Comparison of ENCODE assay signal across 1 cellular context in the genomic region with DNA sequence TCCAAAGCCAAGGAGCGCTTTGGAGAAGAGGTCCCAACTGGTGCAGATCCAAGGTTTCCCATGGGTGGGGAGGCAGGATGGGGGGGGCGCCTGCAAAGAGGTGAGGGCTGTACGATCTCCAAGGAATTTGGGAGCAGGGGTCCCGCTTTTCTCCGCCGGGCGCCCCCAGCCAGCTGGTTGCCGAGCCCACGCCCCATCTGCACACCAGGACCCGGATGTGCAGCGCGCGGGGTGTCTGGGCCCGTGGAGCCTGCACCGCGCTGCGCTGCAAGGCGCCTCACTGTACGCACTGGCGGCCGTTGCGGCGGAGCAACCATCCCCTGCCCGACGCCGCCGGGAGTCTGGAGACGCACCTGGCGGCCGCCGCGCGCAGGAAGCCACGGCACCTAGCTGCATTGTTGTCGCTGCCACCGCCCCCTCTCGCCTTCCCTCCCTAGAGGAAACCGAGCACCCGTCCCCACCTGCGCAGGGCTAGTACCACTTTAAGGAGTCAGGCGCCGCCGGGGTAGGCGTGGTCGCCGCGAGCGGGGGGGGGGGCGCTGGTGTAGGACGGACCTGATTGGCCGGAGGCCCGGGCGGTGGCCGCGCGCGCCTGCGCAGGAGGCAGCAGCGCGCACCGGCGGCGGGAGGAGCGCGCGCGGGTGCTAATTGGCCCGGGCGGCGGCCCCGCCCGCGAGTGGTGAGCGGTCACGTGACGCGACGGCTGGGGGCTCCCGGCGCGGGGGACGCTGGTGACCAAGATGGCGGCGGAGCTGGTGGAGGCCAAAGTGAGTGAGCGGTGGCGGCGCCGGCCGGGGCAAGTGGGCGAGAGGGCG.
TF ChIP-seq lines count a peak whose summit lies in the region.

A gene with protein sequence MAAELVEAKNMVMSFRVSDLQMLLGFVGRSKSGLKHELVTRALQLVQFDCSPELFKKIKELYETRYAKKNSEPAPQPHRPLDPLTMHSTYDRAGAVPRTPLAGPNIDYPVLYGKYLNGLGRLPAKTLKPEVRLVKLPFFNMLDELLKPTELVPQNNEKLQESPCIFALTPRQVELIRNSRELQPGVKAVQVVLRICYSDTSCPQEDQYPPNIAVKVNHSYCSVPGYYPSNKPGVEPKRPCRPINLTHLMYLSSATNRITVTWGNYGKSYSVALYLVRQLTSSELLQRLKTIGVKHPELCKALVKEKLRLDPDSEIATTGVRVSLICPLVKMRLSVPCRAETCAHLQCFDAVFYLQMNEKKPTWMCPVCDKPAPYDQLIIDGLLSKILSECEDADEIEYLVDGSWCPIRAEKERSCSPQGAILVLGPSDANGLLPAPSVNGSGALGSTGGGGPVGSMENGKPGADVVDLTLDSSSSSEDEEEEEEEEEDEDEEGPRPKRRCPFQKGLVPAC (plus strand): TSS at position 716 of the 815 bp plus-strand sequence. CDS start 25 bp downstream, at position 741.

TF ChIP-seq in IMR-90, 13 proteins besides CTCF, POLR2A, EP300 and RAD21 (continued from another document):
- no peak for TF ChIP-seq ELK1 (IDR thresholded peaks at IDR 0.05; ENCODE audit: borderline replicate concordance, low read depth, low read length)
- peak; percentile 27; the same call in 1 of the 2 replicates for TF ChIP-seq MXI1 (IDR thresholded peaks at IDR 0.05; ENCODE audit: borderline replicate concordance, low read depth, low read length)
- TF ChIP-seq MAZ (IDR thresholded peaks at IDR 0.05; ENCODE audit: borderline replicate concordance, low read depth, low read length) = peak; percentile 99
- TF ChIP-seq, protein P1, sequence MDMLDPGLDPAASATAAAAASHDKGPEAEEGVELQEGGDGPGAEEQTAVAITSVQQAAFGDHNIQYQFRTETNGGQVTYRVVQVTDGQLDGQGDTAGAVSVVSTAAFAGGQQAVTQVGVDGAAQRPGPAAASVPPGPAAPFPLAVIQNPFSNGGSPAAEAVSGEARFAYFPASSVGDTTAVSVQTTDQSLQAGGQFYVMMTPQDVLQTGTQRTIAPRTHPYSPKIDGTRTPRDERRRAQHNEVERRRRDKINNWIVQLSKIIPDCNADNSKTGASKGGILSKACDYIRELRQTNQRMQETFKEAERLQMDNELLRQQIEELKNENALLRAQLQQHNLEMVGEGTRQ (IDR thresholded peaks at IDR 0.05; ENCODE audit: low read depth, low read length) = peak; percentile 98
